ENCODE assay signal across 9 cellular contexts in genomic region chr3:21290557-21290956, GRCh38.
DNase-seq lines count a peak whose midpoint lies in the region; ATAC-seq and TF ChIP-seq lines count a peak whose summit lies in the region.
"Had no signal": no experiment of that assay in that cellular context is flagged by ENCODE, and none has a peak within 500 bp of the region (broad histone marks: within the 10 kb centered on the region; RNA-seq: fewer than 3 reads in every experiment).

No MANE protein-coding gene starts in this region.

- H4K20me1 ChIP-seq in smooth muscle cell (ENCODE audit: low read depth): no peaks in the 10 kb centered on the region

- H3K27ac ChIP-seq in smooth muscle cell (ENCODE audit: low read depth): no peak overlapping the region

- no peak for TF ChIP-seq POLR2A in NB4 (IDR thresholded peaks at IDR 0.05; ENCODE audit: extremely low read depth, insufficient read length)

- H3K4me1 ChIP-seq in smooth muscle cell (ENCODE audit: low read depth): no peaks in the 10 kb centered on the region

- TF ChIP-seq CTCF in NB4 (IDR thresholded peaks at IDR 0.05; ENCODE audit: low read depth, low read length) (peak; percentile 49), epithelial cell of esophagus (IDR thresholded peaks at IDR 0.05; ENCODE audit: insufficient read depth, low read depth, low read length, missing control alignments) (peak; percentile 58), smooth muscle cell (IDR thresholded peaks at IDR 0.05; ENCODE audit: borderline replicate concordance, insufficient read depth, poor library complexity, severe bottlenecking) (peak; percentile 59)

- H3K9me3 ChIP-seq in smooth muscle cell (replicated peaks; ENCODE audit: low read depth): no peaks in the 10 kb centered on the region

- no peak for ATAC-seq in activated naive CD8-positive, alpha-beta T cell treated with anti-CD3 and anti-CD28 coated beads, Interleukin-2, amount 50 U/mL, for 24 hours

- no peaks in the 10 kb centered on the region for H3K36me3 Mint-ChIP-seq in activated naive CD8-positive, alpha-beta T cell treated with anti-CD3 and anti-CD28 coated beads, Interleukin-2, amount 50 U/mL, for 24 hours (ENCODE audit: low read depth)

- no peak overlapping the region for H3K27ac Mint-ChIP-seq in activated naive CD8-positive, alpha-beta T cell treated with anti-CD3 and anti-CD28 coated beads, Interleukin-2, amount 50 U/mL, for 24 hours

- no peaks in the 10 kb centered on the region for H3F3A ChIP-seq in smooth muscle cell (ENCODE audit: low read depth)

- H3K4me1 Mint-ChIP-seq in activated naive CD8-positive, alpha-beta T cell treated with anti-CD3 and anti-CD28 coated beads, Interleukin-2, amount 50 U/mL, for 24 hours: no peaks in the 10 kb centered on the region

- no peak overlapping the region for H3K4me2 ChIP-seq in smooth muscle cell

- no peaks in the 10 kb centered on the region for H3K79me2 ChIP-seq in smooth muscle cell (ENCODE audit: low read depth)

- no peaks in the 10 kb centered on the region for H3K36me3 ChIP-seq in smooth muscle cell (ENCODE audit: low read depth)

- no peaks in the 10 kb centered on the region for H3K27me3 ChIP-seq in smooth muscle cell (ENCODE audit: low read depth)

- no peaks in the 10 kb centered on the region for H3K27me3 Mint-ChIP-seq in activated naive CD8-positive, alpha-beta T cell treated with anti-CD3 and anti-CD28 coated beads, Interleukin-2, amount 50 U/mL, for 24 hours

- H2AFZ ChIP-seq in smooth muscle cell (ENCODE audit: low read depth): no peak overlapping the region

- no peak overlapping the region for H3K4me3 Mint-ChIP-seq in activated naive CD8-positive, alpha-beta T cell treated with anti-CD3 and anti-CD28 coated beads, Interleukin-2, amount 50 U/mL, for 24 hours

- 86% methylated on average over 1 of the region's 1 CpG for WGBS in smooth muscle cell (ENCODE audit: low lambda C conversion rate)

- DNase-seq in DMS53 (lab: John Stamatoyannopoulos, UW): peak; percentile 0
- DNase-seq in DMS53 treated with DMSO at 0.1 percent for 48 hours (lab: John Stamatoyannopoulos, UW; ENCODE audit: unreplicated experiment): no peak
- no peak for DNase-seq in NB4 (ENCODE audit: low read depth)
- DNase-seq in epithelial cell of esophagus (ENCODE audit: low read depth): no peak
- DNase-seq in smooth muscle cell (lab: John Stamatoyannopoulos, UW; ENCODE audit: unreplicated experiment): no peak
- no peak for DNase-seq in NCI-H345 treated with DMSO at 0.1 percent for 48 hours (lab: John Stamatoyannopoulos, UW; ENCODE audit: unreplicated experiment)
- DNase-seq in activated naive CD8-positive, alpha-beta T cell treated with anti-CD3 and anti-CD28 coated beads, Interleukin-2, amount 50 U/mL, for 24 hours: no peak
- DNase-seq in NCI-H524 (lab: John Stamatoyannopoulos, UW): no peak
- DNase-seq: NCI-H187 had no signal

- H3K9ac ChIP-seq in smooth muscle cell (ENCODE audit: low read depth): no peak overlapping the region

- H3K9me3 Mint-ChIP-seq in activated naive CD8-positive, alpha-beta T cell treated with anti-CD3 and anti-CD28 coated beads, Interleukin-2, amount 50 U/mL, for 24 hours: peaks cover 14% of the 10 kb centered on the region

- H3K4me3 ChIP-seq in NB4 (ENCODE audit: low read depth, low read length) (no peak overlapping the region), epithelial cell of esophagus (ENCODE audit: low read length) (no peak overlapping the region), smooth muscle cell (no peak overlapping the region)
